30 cellular contexts compared by ENCODE assay signal in the genomic region with DNA sequence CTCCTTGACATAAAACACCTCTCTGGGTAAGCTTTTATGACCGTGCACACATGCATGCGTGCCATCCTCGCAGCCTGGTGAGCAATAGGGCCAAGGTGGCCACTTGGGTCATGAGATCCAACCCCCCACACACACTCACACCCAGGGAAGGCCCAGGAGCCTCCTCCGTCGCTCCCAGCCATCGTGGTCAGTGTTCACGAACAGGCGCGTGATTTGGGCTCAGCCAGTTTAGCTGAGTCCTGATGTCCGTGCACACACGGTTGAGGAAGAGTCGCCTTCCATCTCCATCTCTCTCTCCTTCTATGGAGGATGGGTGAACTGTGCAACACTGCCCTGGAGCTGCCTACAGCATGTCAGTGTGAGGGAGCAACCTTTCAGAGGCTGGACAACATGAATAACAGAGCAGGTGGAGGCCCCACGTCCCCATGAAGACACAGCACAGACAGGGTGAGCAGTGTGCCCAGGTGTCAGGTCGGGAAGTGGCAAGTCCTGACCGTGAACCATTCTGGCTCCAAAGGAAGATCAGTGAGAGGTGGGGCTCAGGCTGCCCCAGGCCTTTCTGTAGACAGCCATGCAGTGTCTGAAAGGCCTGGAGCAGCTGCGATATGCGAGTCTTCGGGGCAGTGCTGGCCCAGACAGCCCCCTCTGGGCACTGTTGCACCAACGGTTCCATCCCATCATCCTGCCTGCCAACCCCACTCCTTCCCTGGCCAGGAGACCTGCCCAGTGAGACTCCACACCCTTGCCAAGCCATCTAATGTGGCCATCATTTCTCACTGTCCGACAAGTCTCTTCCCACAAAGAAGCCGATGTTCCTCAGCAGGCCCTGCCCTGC.
"Had no signal": no experiment of that assay in that cellular context is flagged by ENCODE, and none has a peak within 500 bp of the region (broad histone marks: within the 10 kb centered on the region; RNA-seq: fewer than 3 reads in every experiment).

No MANE protein-coding gene starts in this region.

- DNase-seq: activated CD4-positive, alpha-beta T cell treated with anti-CD3 and anti-CD28 coated beads for 48 hours; activated CD4-positive, alpha-beta T cell treated with anti-CD3 and anti-CD28 coated beads, Interleukin-2, amount 50 U/mL, for 48 hours; activated CD8-positive, alpha-beta memory T cell treated with anti-CD3 and anti-CD28 coated beads for 24 hours; activated gamma-delta T cell; activated naive CD4-positive, alpha-beta T cell treated with anti-CD3 and anti-CD28 coated beads, Interleukin-2, amount 10 ng/mL, durations not matched to agents 7 days and 5 days; amniotic stem cell; brain microvascular endothelial cell; caudate nucleus; effector CD4-positive, alpha-beta T cell; esophagus squamous epithelium; foreskin melanocyte; heart right ventricle; left ventricle myocardium inferior; mesendoderm; mucosa of descending colon; ovary; retina; stimulated activated CD4-positive, alpha-beta T cell treated with anti-CD3 and anti-CD28 coated beads, Interleukin-15, amount 100 ng/mL, for 24 hours; stimulated activated CD4-positive, alpha-beta T cell treated with anti-CD3 and anti-CD28 coated beads, Interleukin-2, amount 100 ng/mL, for 24 hours; stimulated activated naive B cell treated with anti-CD40 and anti-IgM and Interleukin-4, amounts not matched to agents 10 μg/mL and 1 μg/mL and 100 μg/mL, for 72 hours; stomach; SW 1271; T-helper 9 cell; tibial artery had no signal

- H3K4me1 ChIP-seq: esophagus squamous epithelium, heart right ventricle, left ventricle myocardium inferior, prostate gland, stomach, suprapubic skin, tibial artery had no signal

- H3K9me3 ChIP-seq: esophagus squamous epithelium, prostate gland, suprapubic skin, tibial artery had no signal

- FAIRE-seq: astrocyte, TTC549 had no signal

- H3K27ac ChIP-seq: brain microvascular endothelial cell, esophagus squamous epithelium, heart right ventricle, left ventricle myocardium inferior, ovary, prostate gland, stomach, suprapubic skin, tibial artery, VCaP had no signal

- H3K4me3 ChIP-seq: esophagus squamous epithelium, heart right ventricle, left ventricle myocardium inferior, lung, mucosa of descending colon, ovary, prostate gland, stomach, suprapubic skin, tibial artery had no signal

- H3K27me3 ChIP-seq: brain microvascular endothelial cell, esophagus squamous epithelium, heart right ventricle, ovary, stomach, suprapubic skin, tibial artery had no signal

- H3K36me3 ChIP-seq: brain microvascular endothelial cell, esophagus squamous epithelium, heart right ventricle, left ventricle myocardium inferior, ovary, prostate gland, stomach, suprapubic skin, tibial artery had no signal
